8 cellular contexts compared by ENCODE assay signal in genomic region chr19:39341122-39341719, GRCh38. TPM values are rescaled to one million over a fixed set of nuclear protein-coding genes. Genes with fewer than 3 reads are reported as not detected.
DNase-seq lines count a peak whose midpoint lies in the region; ATAC-seq and TF ChIP-seq lines count a peak whose summit lies in the region.

No MANE protein-coding gene starts in this region.

- H3K4me1 ChIP-seq in KMS-11 (ENCODE audit: low read depth, poor library complexity, severe bottlenecking), result peaks cover 51% of the 10 kb centered on the region
- peaks cover 11 to 36% of the 10 kb centered on the region in 2 donors for H3K4me1 ChIP-seq in ascending aorta
- H3K4me1 ChIP-seq in iPS-15b (ENCODE audit: control insufficient read depth, insufficient read depth, low read length), result peaks cover 3% of the 10 kb centered on the region
- peaks cover 28 to 87% (median 74%) of the 10 kb centered on the region in 6 donors for H3K4me1 ChIP-seq in spleen

- H3K27me3 ChIP-seq in KMS-11 (ENCODE audit: insufficient read depth, low read depth) (no peaks in the 10 kb centered on the region), ascending aorta (no peaks in the 10 kb centered on the region), iPS-15b (ENCODE audit: control insufficient read depth, insufficient read depth, low read length) (peaks cover 4% of the 10 kb centered on the region), spleen (replicated peaks in 1 of 7) (no peaks in the 10 kb centered on the region)

- H3K4me3 ChIP-seq in KMS-11 (IDR thresholded peaks at IDR 0.05; ENCODE audit: insufficient read depth, low read depth, low read length) (no peak overlapping the region), ascending aorta (peak overlapping the region; percentile 84 to 86), iPS-15b (ENCODE audit: low read depth, low read length) (peak overlapping the region; percentile 98), spleen (peak overlapping the region; percentile 53 to 92 (median 64))

- H3K9me3 ChIP-seq in ascending aorta (no peaks in the 10 kb centered on the region), iPS-15b (ENCODE audit: control insufficient read depth, insufficient read depth, low read length) (no peaks in the 10 kb centered on the region), spleen (no peaks in the 10 kb centered on the region)

- intact Hi-C loops in ascending aorta (cut with DNase I) (loop anchor here (5.0 to 10.0 kb wide), 6 partner anchors 191 to 954 kb away; partner anchors contain the start of genes DYRK1B, ECH1, EID2B and FBXO17), spleen (cut with DNase I; ENCODE audit: low total_unique reads) (loop anchor here (10.0 kb wide), 1 partner anchor 74 kb away; the partner anchor contains the start of gene PLEKHG2)

- 1 to 2% (median 2%) methylated on average over 17 of the region's 17 CpGs for WGBS in spleen, 5 donors

- H3K4me2 ChIP-seq in KMS-11, result peak overlapping the region; percentile 99

- TF ChIP-seq POLR2A in spleen (IDR thresholded peaks at IDR 0.05), result no peak

- ATAC-seq in HG02571 (IDR thresholded peaks at IDR 0.05; ENCODE audit: unreplicated experiment) (no peak), HG03095 (IDR thresholded peaks at IDR 0.05; ENCODE audit: unreplicated experiment) (no peak)

- peak overlapping the region; percentile 51 for H3K27ac ChIP-seq in KMS-11
- peak overlapping the region; percentile 80 to 83 for H3K27ac ChIP-seq in ascending aorta
- H3K27ac ChIP-seq in spleen, result peak overlapping the region; percentile 85 to 100 (median 96)

- H3K79me2 ChIP-seq in KMS-11 (ENCODE audit: insufficient read depth, low read depth), result peaks cover 35% of the 10 kb centered on the region

- H3K9ac ChIP-seq in KMS-11 (peak overlapping the region; percentile 48; the same call in 1 of the 2 replicates), iPS-15b (ENCODE audit: low read depth, low read length) (peak overlapping the region; percentile 80)

- H3K36me3 ChIP-seq in KMS-11 (ENCODE audit: insufficient read depth), result no peaks in the 10 kb centered on the region
- peaks cover 0 to 6% of the 10 kb centered on the region in 2 donors for H3K36me3 ChIP-seq in ascending aorta
- H3K36me3 ChIP-seq in iPS-15b (ENCODE audit: control insufficient read depth, insufficient read depth, low read length), result no peaks in the 10 kb centered on the region
- H3K36me3 ChIP-seq in spleen, result peaks cover 0 to 11% (median 0%) of the 10 kb centered on the region in 6 donors

- peak; percentile 56 for DNase-seq in GM03348 (ENCODE audit: low spot score)
- DNase-seq in ascending aorta (ENCODE audit: low spot score in 2 of 2), result peak in 1 of 2 donors; percentile 67
- DNase-seq in spleen, result peak; percentile 85
- DNase-seq in NCI-H2171 (lab: John Stamatoyannopoulos, UW), result no peak

- no peaks in the 10 kb centered on the region for H4K20me1 ChIP-seq in KMS-11 (ENCODE audit: insufficient read depth)

- TF ChIP-seq CTCF in KMS-11 (conservative IDR thresholded peaks at IDR 0.05; ENCODE audit: low read depth, low read length) (no peak), ascending aorta (IDR thresholded peaks at IDR 0.05) (no peak), spleen (IDR thresholded peaks at IDR 0.05 in 8 of 11, conservative IDR thresholded peaks at IDR 0.05 in 3 of 11) (no peak)

- H2AFZ ChIP-seq in KMS-11 (ENCODE audit: low read depth), result peak overlapping the region; percentile 72

RNA-seq across cellular contexts. Expression of gene SAMD4B, which starts 1.0 kb away (rescaled TPM):
- 358 TPM for total RNA-seq in ascending aorta
- 100 to 1,000 TPM in 1 of 7 donors, 10 to 100 TPM in 6; 66.4 to 108 (median 84.1) TPM for total RNA-seq in spleen
- 10 to 100 TPM; 26.7 to 56.3 (median 42.1) TPM for polyA plus RNA-seq in spleen

RNA-seq across cellular contexts. Expression of gene GMFG, which starts 5.4 kb away (rescaled TPM):
- total RNA-seq in ascending aorta (69.2 TPM), spleen (100 to 1,000 TPM; 178 to 354 (median 288) TPM)
- polyA plus RNA-seq in spleen, result 100 to 1,000 TPM; 421 to 492 (median 452) TPM

RNA-seq across cellular contexts. Expression of gene LRFN1, which starts 20.6 kb away (rescaled TPM):
- total RNA-seq in ascending aorta (not detected), spleen (1 to 10 TPM; 2.2 to 6.0 (median 4.6) TPM)
- polyA plus RNA-seq in spleen, result 1 to 10 TPM in 1 of 3 donors, under 1 TPM in 2; 0.67 to 1.2 (median 0.99) TPM

RNA-seq across cellular contexts. Expression of gene IFNL1, which starts 45.0 kb away (rescaled TPM):
- total RNA-seq in ascending aorta (not detected), spleen (not detected)
- polyA plus RNA-seq in spleen, result not detected

RNA-seq across cellular contexts. Expression of gene PAF1, which starts 49.7 kb away (rescaled TPM):
- 12.7 TPM for total RNA-seq in ascending aorta
- 10 to 100 TPM; 35.0 to 48.1 (median 39.8) TPM for total RNA-seq in spleen
- polyA plus RNA-seq in spleen, result 10 to 100 TPM; 27.4 to 51.3 (median 35.6) TPM
